Comparison of ENCODE assay signal across 26 cellular contexts in the genomic region with DNA sequence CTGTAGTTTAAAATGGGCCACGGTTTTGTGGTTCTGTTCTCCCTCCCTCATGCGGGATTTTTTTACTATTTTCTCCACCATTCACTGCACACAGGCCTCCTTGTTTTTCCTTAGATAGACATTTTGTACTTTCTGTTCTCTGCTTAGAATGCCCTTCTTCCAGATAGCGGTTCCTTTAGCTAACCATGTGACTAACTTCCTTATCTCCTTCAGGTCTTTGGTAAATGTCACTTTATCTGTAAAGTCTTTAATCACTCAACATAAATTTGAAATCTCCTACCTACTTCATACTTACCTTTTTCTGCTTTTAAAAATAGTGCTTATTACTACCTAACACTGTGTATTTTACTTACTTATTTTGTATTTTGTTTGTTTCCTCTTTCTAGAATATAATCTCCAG. TPM values are rescaled to one million over a fixed set of nuclear protein-coding genes. Genes with fewer than 3 reads are reported as not detected.
A peak's percentile ranks its signal among the peaks of the same experiment; 100 is the strongest.
DNase-seq lines count a peak whose midpoint lies in the region; ATAC-seq and TF ChIP-seq lines count a peak whose summit lies in the region.
"Had no signal": no experiment of that assay in that cellular context is flagged by ENCODE, and none has a peak within 500 bp of the region (broad histone marks: within the 10 kb centered on the region; RNA-seq: fewer than 3 reads in every experiment).

No MANE protein-coding gene starts in this region.

- POLR2A ChIA-PET in WTC11 (lab: Charles Lee) = no interaction called here

- H3K4me3 Mint-ChIP-seq in GM23338 (no peak overlapping the region), WTC11 (no peak overlapping the region)
- no peak overlapping the region for H3K4me3 Mint-ChIP-seq in stimulated activated memory B cell treated with anti-CD40 and anti-IgM and Interleukin-4, amounts not matched to agents 10 μg/mL and 1 μg/mL and 100 μg/mL, for 72 hours
- H3K4me3 Mint-ChIP-seq: activated naive CD8-positive, alpha-beta T cell treated with anti-CD3 and anti-CD28 coated beads, Interleukin-2, amount 50 U/mL, for 24 hours; activated T-cell treated with anti-CD3 and anti-CD28 coated beads, Interleukin-2, amount 50 U/mL, for 24 hours; nephron; T-helper 17 cell had no signal

- TF ChIP-seq CTCF in GM23338 (conservative IDR thresholded peaks at IDR 0.05; ENCODE audit: low read depth in 2 of 2) (no peak), WTC11 (IDR thresholded peaks at IDR 0.05) (no peak)

- no peaks in the 10 kb centered on the region for H3K27me3 ChIP-seq in GM23338 (ENCODE audit: insufficient read depth)
- H3K27me3 ChIP-seq: right atrium auricular region, spleen, upper lobe of left lung had no signal

- DNase-seq in GM23338 (ENCODE audit: low spot score) (no peak), WTC11 (ENCODE audit: low spot score) (no peak), globus pallidus (ENCODE audit: low spot score) (peak; percentile 35), HPDE6-E6E7 (ENCODE audit: extremely low spot score) (no peak), SIG-M5 treated with dmso at 0.1 percent for 504 hours (lab: John Stamatoyannopoulos, UW; ENCODE audit: unreplicated experiment) (no peak)
- DNase-seq: activated CD8-positive, alpha-beta memory T cell treated with anti-CD3 and anti-CD28 coated beads for 24 hours; activated gamma-delta T cell treated with Interleukin-2 at 50 U/mL for 16 hours; activated naive CD8-positive, alpha-beta T cell treated with anti-CD3 and anti-CD28 coated beads, Interleukin-2, amount 50 U/mL, for 24 hours; activated T-cell treated with anti-CD3 and anti-CD28 coated beads, Interleukin-2, amount 50 U/mL, for 24 hours; Calu3; cerebellar nuclear complex; DMS79 treated with DMSO at 0.1 percent for 48 hours; GF-D8; left ventricle myocardium superior; NCI-H1092 treated with DMSO at 0.1 percent for 48 hours; NCI-H187 treated with DMSO at 0.1 percent for 48 hours; spleen; stimulated activated CD4-positive, alpha-beta T cell treated with anti-CD3 and anti-CD28 coated beads, Interleukin-2, amount 100 ng/mL, for 48 hours; T-helper 17 cell; upper lobe of left lung had no signal

- H3K27me3 Mint-ChIP-seq in GM23338 (ENCODE audit: insufficient read depth, low read depth, poor library complexity) (no peaks in the 10 kb centered on the region), WTC11 (ENCODE audit: low read depth) (no peaks in the 10 kb centered on the region)
- H3K27me3 Mint-ChIP-seq in stimulated activated memory B cell treated with anti-CD40 and anti-IgM and Interleukin-4, amounts not matched to agents 10 μg/mL and 1 μg/mL and 100 μg/mL, for 72 hours = no peaks in the 10 kb centered on the region
- H3K27me3 Mint-ChIP-seq: activated naive CD8-positive, alpha-beta T cell treated with anti-CD3 and anti-CD28 coated beads, Interleukin-2, amount 50 U/mL, for 24 hours; activated T-cell treated with anti-CD3 and anti-CD28 coated beads, Interleukin-2, amount 50 U/mL, for 24 hours; T-helper 17 cell had no signal

- peaks cover 18% of the 10 kb centered on the region for H3K79me2 ChIP-seq in GM23338 (replicated peaks; ENCODE audit: insufficient read depth)

- H3K36me3 ChIP-seq in GM23338 (ENCODE audit: insufficient read depth) = no peaks in the 10 kb centered on the region
- H3K36me3 ChIP-seq: right atrium auricular region, upper lobe of left lung had no signal

- peaks cover 23% of the 10 kb centered on the region for H3K4me1 Mint-ChIP-seq in GM23338
- peaks cover 25% of the 10 kb centered on the region for H3K4me1 Mint-ChIP-seq in WTC11
- H3K4me1 Mint-ChIP-seq in stimulated activated memory B cell treated with anti-CD40 and anti-IgM and Interleukin-4, amounts not matched to agents 10 μg/mL and 1 μg/mL and 100 μg/mL, for 72 hours = peaks cover 17% of the 10 kb centered on the region
- H3K4me1 Mint-ChIP-seq: nephron had no signal

- peaks cover 22% of the 10 kb centered on the region for H3K4me1 ChIP-seq in GM23338 (ENCODE audit: insufficient read depth)

- peak overlapping the region; percentile 11; the same call in 1 of the 2 replicates for H3K27ac Mint-ChIP-seq in GM23338
- peak overlapping the region; percentile 26 for H3K27ac Mint-ChIP-seq in WTC11
- peak overlapping the region; percentile 15 for H3K27ac Mint-ChIP-seq in stimulated activated memory B cell treated with anti-CD40 and anti-IgM and Interleukin-4, amounts not matched to agents 10 μg/mL and 1 μg/mL and 100 μg/mL, for 72 hours
- H3K27ac Mint-ChIP-seq: activated naive CD8-positive, alpha-beta T cell treated with anti-CD3 and anti-CD28 coated beads, Interleukin-2, amount 50 U/mL, for 24 hours; activated T-cell treated with anti-CD3 and anti-CD28 coated beads, Interleukin-2, amount 50 U/mL, for 24 hours; T-helper 17 cell had no signal

- H3K9me3 Mint-ChIP-seq in GM23338 (peaks cover 5% of the 10 kb centered on the region; the same call in 2 of the 3 replicates), WTC11 (peaks cover 11% of the 10 kb centered on the region)
- no peaks in the 10 kb centered on the region for H3K9me3 Mint-ChIP-seq in stimulated activated memory B cell treated with anti-CD40 and anti-IgM and Interleukin-4, amounts not matched to agents 10 μg/mL and 1 μg/mL and 100 μg/mL, for 72 hours
- H3K9me3 Mint-ChIP-seq: activated T-cell treated with anti-CD3 and anti-CD28 coated beads, Interleukin-2, amount 50 U/mL, for 24 hours had no signal

- no peaks in the 10 kb centered on the region for H4K20me1 ChIP-seq in GM23338 (replicated peaks; ENCODE audit: insufficient read depth)

- H2AFZ ChIP-seq in GM23338 = no peak overlapping the region

- no peak overlapping the region for H3K27ac ChIP-seq in GM23338 (ENCODE audit: low read depth)
- H3K27ac ChIP-seq: right atrium auricular region, SK-N-MC, spleen, upper lobe of left lung had no signal

- H3F3A ChIP-seq in GM23338 (replicated peaks; ENCODE audit: low read depth) = no peaks in the 10 kb centered on the region

- H3K4me2 ChIP-seq in GM23338 = 0 out of 2 replicates have a peak overlapping the region, but pooled peaks have one; percentile 2

- H3K9me2 ChIP-seq in GM23338 (ENCODE audit: insufficient read depth) = no peaks in the 10 kb centered on the region

- ATAC-seq in GM23338 = no peak
- no peak for ATAC-seq in WTC11
- ATAC-seq in stimulated activated memory B cell treated with anti-CD40 and anti-IgM and Interleukin-4, amounts not matched to agents 10 μg/mL and 1 μg/mL and 100 μg/mL, for 72 hours = no peak
- ATAC-seq in HG02840 (IDR thresholded peaks at IDR 0.05; ENCODE audit: low FRiP score, unreplicated experiment) = no peak
- ATAC-seq: activated naive CD8-positive, alpha-beta T cell treated with anti-CD3 and anti-CD28 coated beads, Interleukin-2, amount 50 U/mL, for 24 hours; HepG2; left ventricle myocardium superior; T-helper 17 cell had no signal

- H3K4me3 ChIP-seq in GM23338 = no peak overlapping the region
- H3K4me3 ChIP-seq: right atrium auricular region, SK-N-MC, spleen, upper lobe of left lung had no signal

- CTCF ChIA-PET in WTC11 (lab: Charles Lee) = interaction anchor here (1.3 kb wide), 1 partner anchor 120 kb away, joined by 3 read pairs; no protein-coding TSS in a partner anchor

- H3K36me3 Mint-ChIP-seq in GM23338 (ENCODE audit: low read depth) = peaks cover 12% of the 10 kb centered on the region; the same call in 2 of the 3 replicates
- peaks cover 12% of the 10 kb centered on the region for H3K36me3 Mint-ChIP-seq in WTC11
- H3K36me3 Mint-ChIP-seq in stimulated activated memory B cell treated with anti-CD40 and anti-IgM and Interleukin-4, amounts not matched to agents 10 μg/mL and 1 μg/mL and 100 μg/mL, for 72 hours = peaks cover 9% of the 10 kb centered on the region

TF ChIP-seq in GM23338, 12 proteins besides CTCF, POLR2A, EP300 and RAD21 (continues in another document):
- TF ChIP-seq EZH2 (IDR thresholded peaks at IDR 0.05; ENCODE audit: low read depth, unreplicated experiment) = no peak
- no peak for TF ChIP-seq NANOG (IDR thresholded peaks at IDR 0.05; ENCODE audit: borderline replicate concordance)
- TF ChIP-seq, protein P1, sequence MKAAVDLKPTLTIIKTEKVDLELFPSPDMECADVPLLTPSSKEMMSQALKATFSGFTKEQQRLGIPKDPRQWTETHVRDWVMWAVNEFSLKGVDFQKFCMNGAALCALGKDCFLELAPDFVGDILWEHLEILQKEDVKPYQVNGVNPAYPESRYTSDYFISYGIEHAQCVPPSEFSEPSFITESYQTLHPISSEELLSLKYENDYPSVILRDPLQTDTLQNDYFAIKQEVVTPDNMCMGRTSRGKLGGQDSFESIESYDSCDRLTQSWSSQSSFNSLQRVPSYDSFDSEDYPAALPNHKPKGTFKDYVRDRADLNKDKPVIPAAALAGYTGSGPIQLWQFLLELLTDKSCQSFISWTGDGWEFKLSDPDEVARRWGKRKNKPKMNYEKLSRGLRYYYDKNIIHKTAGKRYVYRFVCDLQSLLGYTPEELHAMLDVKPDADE (IDR thresholded peaks at IDR 0.05) = no peak

TF ChIP-seq in WTC11, 78 proteins besides CTCF, POLR2A, EP300 and RAD21 (continues in another document):
- TF ChIP-seq, protein P2, sequence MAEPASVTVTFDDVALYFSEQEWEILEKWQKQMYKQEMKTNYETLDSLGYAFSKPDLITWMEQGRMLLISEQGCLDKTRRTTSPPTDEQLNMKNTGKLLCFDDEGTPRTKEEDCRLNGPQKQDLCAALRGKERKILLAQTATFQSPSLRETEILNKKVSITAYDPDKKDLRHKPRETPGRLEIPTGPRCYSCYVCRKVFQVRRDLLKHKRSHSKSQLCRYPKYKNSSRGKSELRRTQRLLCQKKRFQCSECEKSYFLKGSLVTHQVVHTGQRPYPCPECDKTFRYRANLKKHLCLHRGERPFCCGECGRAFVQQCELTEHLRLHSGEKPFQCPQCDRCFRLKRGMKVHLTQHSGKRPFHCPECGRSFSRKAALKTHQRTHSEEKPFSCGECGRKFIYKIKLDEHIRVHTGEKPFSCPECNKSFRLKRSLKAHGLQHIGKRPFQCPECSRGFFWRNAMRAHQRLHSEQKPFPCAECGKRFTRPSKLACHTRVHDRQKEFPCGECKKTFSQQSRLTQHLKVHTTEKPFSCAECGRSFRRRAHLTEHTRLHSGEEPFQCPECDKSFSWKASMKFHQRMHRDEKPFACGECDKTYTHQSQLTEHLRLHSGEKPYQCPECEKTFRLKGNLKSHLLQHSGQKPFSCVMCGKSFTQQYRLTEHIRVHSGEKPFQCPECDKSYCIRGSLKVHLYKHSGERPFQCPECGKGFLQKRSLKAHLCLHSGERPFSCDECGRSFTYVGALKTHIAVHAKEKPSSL (CRISPR knock-in tag; conservative IDR thresholded peaks at IDR 0.05) = no peak
- TF ChIP-seq, protein P3, sequence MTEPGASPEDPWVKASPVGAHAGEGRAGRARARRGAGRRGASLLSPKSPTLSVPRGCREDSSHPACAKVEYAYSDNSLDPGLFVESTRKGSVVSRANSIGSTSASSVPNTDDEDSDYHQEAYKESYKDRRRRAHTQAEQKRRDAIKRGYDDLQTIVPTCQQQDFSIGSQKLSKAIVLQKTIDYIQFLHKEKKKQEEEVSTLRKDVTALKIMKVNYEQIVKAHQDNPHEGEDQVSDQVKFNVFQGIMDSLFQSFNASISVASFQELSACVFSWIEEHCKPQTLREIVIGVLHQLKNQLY (CRISPR knock-in tag; IDR thresholded peaks at IDR 0.05) = no peak

RNA-seq across cellular contexts. Expression of a gene that starts 15.0 kb away (rescaled TPM):
- 14.2 and 17.4 TPM in 2 replicates for total RNA-seq in GM23338 (2014; rRNA removed; shearing (Covaris generic))
- 23.5 and 34.8 TPM in 2 replicates for polyA plus RNA-seq in GM23338 (2016; fragmentation: Nextera tagmentation; extraction: Ambion mirVana)
- total RNA-seq in WTC11 (2021) = 13.6 to 16.2 TPM (median 13.8 TPM) in 3 replicates
